8 cellular contexts compared by ENCODE assay signal in genomic region chr7:45573636-45574470, GRCh38. TPM values are rescaled to one million over a fixed set of nuclear protein-coding genes. Genes with fewer than 3 reads are reported as not detected.
DNase-seq lines count a peak whose midpoint lies in the region; ATAC-seq, FAIRE-seq and TF ChIP-seq lines count a peak whose summit lies in the region.

TSS of gene ADCY1 (plus strand) at chr7:45574368. CDS start at chr7:45574544, 176 bp downstream.

- peak within 1 kb of the TSS; percentile 22 to 84 (median 50); a peak in 6 of 7 replicates for H3K9ac ChIP-seq in H1 (replicated peaks in 1 of 4; ENCODE audit: extremely low read depth in 1 of 4, low read depth in 3 of 4, low read length in 3 of 4)

- peak within 1 kb of the TSS; percentile 52 for H4K5ac ChIP-seq in H1 (ENCODE audit: insufficient read length, low read depth, low read length)

- intact Hi-C loops in mucosa of descending colon (cut with DNase I, micrococcal nuclease) = no loop called here

- H3K27ac ChIP-seq in H1 (ENCODE audit: low read depth, low read length) = no peak within 1 kb of the TSS
- H3K27ac ChIP-seq in effector memory CD4-positive, alpha-beta T cell (ENCODE audit: insufficient read depth, low read length, poor library complexity, severe bottlenecking) = no peak within 1 kb of the TSS

- no peak for ATAC-seq in mucosa of descending colon

- H3K23me2 ChIP-seq in H1 (ENCODE audit: low read depth, low read length) = peaks cover 18% of the 10 kb centered on the region

- no peak for TF ChIP-seq CTCF in H1 (IDR thresholded peaks at IDR 0.05; ENCODE audit: control extremely low read depth in 1 of 3, insufficient read depth in 1 of 3, low read depth in 1 of 3, low read length in 3 of 3)
- no peak for TF ChIP-seq CTCF in nephron (IDR thresholded peaks at IDR 0.05; ENCODE audit: unreplicated experiment in 3 of 3)
- no peak for TF ChIP-seq CTCF in mucosa of descending colon (IDR thresholded peaks at IDR 0.05)

- no peak within 1 kb of the TSS for H2BK120ac ChIP-seq in H1 (replicated peaks; ENCODE audit: low read depth, low read length)

- H3K27me3 ChIP-seq in H1 (replicated peaks in 1 of 4; ENCODE audit: control insufficient read depth in 3 of 4, extremely low read depth in 1 of 4, insufficient read depth in 3 of 4, low read length in 3 of 4) = peaks cover 7 to 40% (median 37%) of the 10 kb centered on the region in 4 experiments
- peaks cover 8% of the 10 kb centered on the region for H3K27me3 ChIP-seq in effector memory CD4-positive, alpha-beta T cell (replicated peaks; ENCODE audit: control insufficient read depth, insufficient read depth, low read length, poor library complexity, severe bottlenecking)

- no peaks in the 10 kb centered on the region for H3K9me3 ChIP-seq in H1 (ENCODE audit: insufficient read depth in 2 of 2, low read depth in 1 of 2, low read length in 1 of 2)
- no peaks in the 10 kb centered on the region for H3K9me3 ChIP-seq in effector memory CD4-positive, alpha-beta T cell (ENCODE audit: control insufficient read depth, low read length)
- H3K9me3 ChIP-seq in mucosa of descending colon = no peaks in the 10 kb centered on the region

- no peak for TF ChIP-seq EP300 in H1 (IDR thresholded peaks at IDR 0.05; ENCODE audit: borderline replicate concordance in 1 of 2, low read depth in 2 of 2, low read length in 2 of 2)

- H3K4me1 ChIP-seq in H1 (replicated peaks in 1 of 4; ENCODE audit: control insufficient read depth in 3 of 4, insufficient read depth in 4 of 4, low read length in 3 of 4) = peaks cover 5 to 26% (median 22%) of the 10 kb centered on the region in 4 experiments
- no peaks in the 10 kb centered on the region for H3K4me1 ChIP-seq in effector memory CD4-positive, alpha-beta T cell (ENCODE audit: control insufficient read depth, insufficient read depth, low read length, poor library complexity, severe bottlenecking)
- peaks cover 6% of the 10 kb centered on the region for H3K4me1 ChIP-seq in mucosa of descending colon (ENCODE audit: low read depth)

- no peak for FAIRE-seq in H1 (lab: Jason Lieb, UNC)

- peak within 1 kb of the TSS; percentile 98 to 100 for H3K4me2 ChIP-seq in H1 (ENCODE audit: insufficient read depth in 1 of 2, low read depth in 2 of 2, low read length in 2 of 2)

- 0 out of 2 replicates have a peak within 1 kb of the TSS, but pooled peaks have one; percentile 64 for H2BK20ac ChIP-seq in H1 (ENCODE audit: low read length)

- DNase-seq in NCI-H2227 (lab: John Stamatoyannopoulos, UW; ENCODE audit: unreplicated experiment) (peak; percentile 28), NCI-H2227 treated with DMSO at 0.1 percent for 48 hours (lab: John Stamatoyannopoulos, UW) (no peak), NCI-H460 (ENCODE audit: extremely low read depth, low read depth) (peak; percentile 14), H1 (ENCODE audit: low read depth in 1 of 2, low spot score in 2 of 2) (peak in 1 of 2 experiments; percentile 75), SKM-1 treated with dmso at 0.1 percent for 144 hours (lab: John Stamatoyannopoulos, UW; ENCODE audit: unreplicated experiment) (no peak), mucosa of descending colon (no peak)
- DNase-seq in effector memory CD4-positive, alpha-beta T cell = no peak

- peak within 1 kb of the TSS; percentile 93 for H3K18ac ChIP-seq in H1 (ENCODE audit: extremely low read depth, low read length)

- H3K4ac ChIP-seq in H1 (replicated peaks; ENCODE audit: insufficient read length, low read depth, low read length) = no peak within 1 kb of the TSS

- no peaks in the 10 kb centered on the region for H3K9me3 Mint-ChIP-seq in nephron

- H4K8ac ChIP-seq in H1 (ENCODE audit: extremely low read depth, insufficient read depth, low read length) = peak within 1 kb of the TSS; percentile 82

- peak within 1 kb of the TSS; percentile 97 for H2AFZ ChIP-seq in H1 (ENCODE audit: low read length)

- no peak within 1 kb of the TSS for H3K14ac ChIP-seq in H1 (ENCODE audit: insufficient read length)

- WGBS in H1 (ENCODE audit: extremely low coverage in 1 of 2, insufficient coverage in 1 of 2, insufficient read length in 1 of 2, insufficient replicate concordance in 2 of 2, low coverage in 1 of 2, low lambda C conversion rate in 2 of 2, missing lambda C conversion rate in 1 of 2), 2 experiments = 12% methylated on average over 29 of the region's 89 CpGs; no CpG with 5 or more reads in 1 of the 2 experiments

- H3K79me1 ChIP-seq in H1 (ENCODE audit: low read depth, low read length) = no peaks in the 10 kb centered on the region

- no peaks in the 10 kb centered on the region for H3K4me1 Mint-ChIP-seq in nephron

- H3K27ac Mint-ChIP-seq in nephron = peak within 1 kb of the TSS in 1 of 3 experiments; percentile 54

- H3K56ac ChIP-seq in H1 (replicated peaks; ENCODE audit: insufficient read length, low read depth, low read length) = peak within 1 kb of the TSS; percentile 17

- CTCF ChIA-PET in H1 (lab: Charles Lee; ENCODE audit: partially characterized antibody) = interaction anchor here (1.1 to 1.4 kb wide), 2 partner anchors 11 to 13 kb away, joined by 3 read pairs; no protein-coding TSS in a partner anchor

- H2AK5ac ChIP-seq in H1 (ENCODE audit: low read depth, low read length) = no peak within 1 kb of the TSS

- peaks cover 79% of the 10 kb centered on the region for H3K27me3 Mint-ChIP-seq in nephron (ENCODE audit: low read depth)

- no peak for TF ChIP-seq RAD21 in H1 (IDR thresholded peaks at IDR 0.05 in 1 of 2, conservative IDR thresholded peaks at IDR 0.05 in 1 of 2; ENCODE audit: low read depth in 2 of 2, low read length in 2 of 2)

- H3K4me3 Mint-ChIP-seq in nephron = peak within 1 kb of the TSS; percentile 79 to 90 (median 84)

- no peaks in the 10 kb centered on the region for H3K36me3 Mint-ChIP-seq in nephron (ENCODE audit: low read depth)

- POLR2A ChIA-PET in H1 (lab: Charles Lee; ENCODE audit: partially characterized antibody) = interaction anchor here (1.2 to 1.8 kb wide), 3 partner anchors 10 to 194 kb away, joined by 3 to 8 read pairs (median 3); no protein-coding TSS in a partner anchor

- no peak within 1 kb of the TSS for H4K91ac ChIP-seq in H1 (replicated peaks; ENCODE audit: insufficient read length, low read length)

- no peaks in the 10 kb centered on the region for H3K36me3 ChIP-seq in H1 (ENCODE audit: control insufficient read depth in 2 of 4, insufficient read depth in 4 of 4, low read length in 3 of 4)
- H3K36me3 ChIP-seq in effector memory CD4-positive, alpha-beta T cell (ENCODE audit: control insufficient read depth, insufficient read depth, low read length) = no peaks in the 10 kb centered on the region
- H3K36me3 ChIP-seq in mucosa of descending colon (ENCODE audit: low read depth) = no peaks in the 10 kb centered on the region

- no peak within 1 kb of the TSS for H3K23ac ChIP-seq in H1 (ENCODE audit: insufficient read length)

- H2BK5ac ChIP-seq in H1 (ENCODE audit: low read depth, low read length) = peak within 1 kb of the TSS; percentile 40; the same call in 1 of the 2 replicates

- peak within 1 kb of the TSS; percentile 68 to 86 (median 74) for H3K4me3 ChIP-seq in H1 (ENCODE audit: extremely low read depth in 1 of 4, insufficient read depth in 2 of 4, low read depth in 3 of 4, low read length in 4 of 4)
- no peak within 1 kb of the TSS for H3K4me3 ChIP-seq in effector memory CD4-positive, alpha-beta T cell (ENCODE audit: insufficient read depth, low read depth, low read length, poor library complexity, severe bottlenecking)
- H3K4me3 ChIP-seq in mucosa of descending colon = no peak within 1 kb of the TSS

- H2BK15ac ChIP-seq in H1 (ENCODE audit: low read length) = peak within 1 kb of the TSS; percentile 72; the same call in 1 of the 2 replicates

- H3K79me2 ChIP-seq in H1 (ENCODE audit: control insufficient read depth in 1 of 2, insufficient read depth in 2 of 2, low read length in 2 of 2) = peaks cover 0 to 6% of the 10 kb centered on the region in 2 experiments; a peak in 1 of 4 replicates

- H4K20me1 ChIP-seq in H1 (replicated peaks in 1 of 2; ENCODE audit: control insufficient read depth in 1 of 2, insufficient read depth in 2 of 2, low read length in 2 of 2) = peaks cover 0 to 8% of the 10 kb centered on the region in 2 experiments

- peak within 1 kb of the TSS; percentile 92; the same call in 1 of the 2 replicates for H2BK12ac ChIP-seq in H1 (ENCODE audit: low read depth, low read length)

- TF ChIP-seq POLR2A in H1 (IDR thresholded peaks at IDR 0.05; ENCODE audit: control extremely low read depth in 1 of 2, low read depth in 2 of 2, low read length in 2 of 2) = no peak

TF ChIP-seq in H1, 55 proteins besides CTCF, POLR2A, EP300 and RAD21 (continues in another document):
- TF ChIP-seq RNF2 (IDR thresholded peaks at IDR 0.05; ENCODE audit: borderline replicate concordance, low read depth, low read length, missing control alignments, poor library complexity, severe bottlenecking) (no peak), POLR2AphosphoS5 (IDR thresholded peaks at IDR 0.05; ENCODE audit: low read depth, low read length) (no peak), ASH2L (IDR thresholded peaks at IDR 0.05; ENCODE audit: low read length) (peak; percentile 19), ZNF274 (IDR thresholded peaks at IDR 0.05; ENCODE audit: borderline replicate concordance, extremely low read depth, low read length) (no peak), TBP (IDR thresholded peaks at IDR 0.05; ENCODE audit: low read depth, low read length) (no peak), YY1 (IDR thresholded peaks at IDR 0.05; ENCODE audit: low read depth, low read length) (no peak), JUND (IDR thresholded peaks at IDR 0.05; ENCODE audit: low read length) (no peak), CBX8 (IDR thresholded peaks at IDR 0.05; ENCODE audit: borderline replicate concordance, low read depth, low read length) (no peak), PHF8 (conservative IDR thresholded peaks at IDR 0.05; ENCODE audit: low read depth, low read length) (peak; percentile 47; the same call in 1 of the 2 replicates), GABPA (IDR thresholded peaks at IDR 0.05; ENCODE audit: borderline replicate concordance, insufficient read depth, low read length) (no peak)
- TF ChIP-seq, protein P1, sequence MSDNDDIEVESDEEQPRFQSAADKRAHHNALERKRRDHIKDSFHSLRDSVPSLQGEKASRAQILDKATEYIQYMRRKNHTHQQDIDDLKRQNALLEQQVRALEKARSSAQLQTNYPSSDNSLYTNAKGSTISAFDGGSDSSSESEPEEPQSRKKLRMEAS (IDR thresholded peaks at IDR 0.05) = peak; percentile 72

RNA-seq across cellular contexts. Expression of gene ADCY1, which starts in this region (rescaled TPM):
- 1.5 and 2.3 TPM in 2 replicates for total RNA-seq in NCI-H460 (2014; rRNA removed; shearing (Covaris generic))
- 1.7 and 2.8 TPM in 2 replicates for polyA plus RNA-seq in NCI-H460 (2014; cell fraction: nucleus; rRNA removed)
- total RNA-seq in H1 (2021; fragmentation: NEBNext Ultra II Directional; extraction: Animal tissue kit (Norgen Biotek cat#: 25700)) = 25.9 and 26.9 TPM in 2 replicates
- 7.9 and 11.8 TPM in 2 replicates for polyA plus RNA-seq in H1 (2011; rRNA removed)
- polyA plus RNA-seq in H1 (2011; cell fraction: cytosol; rRNA removed) = 10.0 TPM
- polyA plus RNA-seq in H1 (2011; cell fraction: nucleus; rRNA removed) = 19.8 TPM
- 10.6 to 12.4 TPM (median 11.8 TPM) in 4 replicates for polyA plus RNA-seq in H1 (2012, experiment 1 of 2)
- polyA plus RNA-seq in H1 (2012, experiment 2 of 2) = 5.5 TPM
- 13.8 TPM for polyA plus RNA-seq in H1 (2013, experiment 1 of 2)
- polyA plus RNA-seq in H1 (2013, experiment 2 of 2) = 13.3 TPM
- 40.6 and 43.2 TPM in 2 replicates for polyA minus RNA-seq in H1 (2011; rRNA and poly(A)+ RNA removed)
- 14.8 TPM for polyA minus RNA-seq in H1 (2011; cell fraction: cytosol; rRNA and poly(A)+ RNA removed)
- polyA minus RNA-seq in H1 (2011; cell fraction: nucleus; rRNA and poly(A)+ RNA removed) = 21.8 TPM
- under 1 TPM; 0.55 to 0.94 (median 0.76) TPM for total RNA-seq in mucosa of descending colon

Comparison
In these comparisons a context has a peak if more than half of its experiments do, and no peak if none do; other contexts are left out.
1. DNase-seq: peak in NCI-H2227 (single experiment) and NCI-H460 (single experiment); none in NCI-H2227 treated with DMSO at 0.1 percent for 48 hours (single experiment), SKM-1 treated with dmso at 0.1 percent for 144 hours (single experiment), effector memory CD4-positive, alpha-beta T cell (0 of 3) and mucosa of descending colon (0 of 3).
2. H3K4me3 ChIP-seq: peak in H1 (4 of 4); none in effector memory CD4-positive, alpha-beta T cell (single experiment) and mucosa of descending colon (single experiment).